21 cellular contexts compared by ENCODE assay signal in the genomic region with DNA sequence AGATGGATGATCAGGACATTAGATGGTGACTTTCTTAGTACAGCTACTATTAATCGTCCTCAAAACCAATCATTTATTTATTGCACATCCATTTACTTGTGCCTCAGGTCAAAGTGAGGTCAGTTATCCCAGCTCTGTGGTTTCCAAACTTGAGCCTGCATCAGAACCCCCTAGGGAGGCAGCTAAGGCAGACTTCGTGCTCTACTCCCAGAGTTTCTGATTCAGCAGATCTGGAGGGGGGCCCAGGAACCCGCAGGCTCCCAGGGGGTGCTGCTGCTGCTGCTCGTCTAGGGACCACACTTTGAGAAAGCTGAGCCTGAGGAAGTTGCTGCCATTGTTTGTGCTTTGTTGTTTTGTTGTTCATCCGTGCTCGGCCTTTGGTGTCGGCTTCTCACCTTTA. TPM values are rescaled to one million over a fixed set of nuclear protein-coding genes. Genes with fewer than 3 reads are reported as not detected.
"Had no signal": no experiment of that assay in that cellular context is flagged by ENCODE, and none has a peak within 500 bp of the region (broad histone marks: within the 10 kb centered on the region; RNA-seq: fewer than 3 reads in every experiment).

No MANE protein-coding gene starts in this region.

- ATAC-seq: activated CD8-positive, alpha-beta memory T cell treated with anti-CD3 and anti-CD28 coated beads, Interleukin-2, amount 10 ng/mL, durations not matched to agents 7 days and 5 days; body of pancreas; effector memory CD8-positive, alpha-beta T cell; gastroesophageal sphincter; lower lobe of right lung had no signal

- H3K9me3 ChIP-seq: body of pancreas, gastroesophageal sphincter, heart right ventricle, lower lobe of right lung, ovary, sigmoid colon, tibial nerve, vagina had no signal

- H3K4me1 ChIP-seq: gastroesophageal sphincter, lower lobe of right lung, neural progenitor cell, tibial nerve, vagina had no signal

- H3K27me3 Mint-ChIP-seq: activated CD4-positive, alpha-beta memory T cell treated with anti-CD3 and anti-CD28 coated beads for 36 hours; activated CD8-positive, alpha-beta memory T cell treated with anti-CD3 and anti-CD28 coated beads, Interleukin-2, amount 10 ng/mL, durations not matched to agents 7 days and 5 days; activated naive CD8-positive, alpha-beta T cell; effector memory CD8-positive, alpha-beta T cell had no signal

- DNase-seq: activated CD4-positive, alpha-beta memory T cell treated with anti-CD3 and anti-CD28 coated beads for 36 hours; activated CD4-positive, alpha-beta T cell treated with anti-CD3 and anti-CD28 coated beads for 1 hour; activated CD8-positive, alpha-beta memory T cell treated with anti-CD3 and anti-CD28 coated beads, Interleukin-2, amount 10 ng/mL, durations not matched to agents 7 days and 5 days; activated gamma-delta T cell; activated T-cell treated with anti-CD3 and anti-CD28 coated beads, Interleukin-2, amount 50 U/mL, for 48 hours; amniotic stem cell; body of pancreas; effector memory CD8-positive, alpha-beta T cell; heart right ventricle; lower lobe of right lung; ovary; sigmoid colon; T-helper 9 cell had no signal

- H2AFZ ChIP-seq: neural progenitor cell had no signal

- H3K4me1 Mint-ChIP-seq: mesothelial cell of epicardium, neural progenitor cell had no signal

- H3K27me3 ChIP-seq: body of pancreas, gastroesophageal sphincter, heart right ventricle, neural progenitor cell, ovary, sigmoid colon, tibial nerve, vagina had no signal

- H3K36me3 ChIP-seq: neural progenitor cell, ovary had no signal

- H3K9ac ChIP-seq: neural progenitor cell had no signal

- H3K9me3 Mint-ChIP-seq: activated CD4-positive, alpha-beta memory T cell treated with anti-CD3 and anti-CD28 coated beads for 36 hours; effector memory CD8-positive, alpha-beta T cell; mesothelial cell of epicardium; neural progenitor cell; stimulated activated effector memory CD8-positive, alpha-beta T cell treated with anti-CD3 and anti-CD28 coated beads, Interleukin-12 subunit alpha, Interleukin-12 subunit beta, amount 100 ng/mL, for 72 hours had no signal

- H3K4me3 Mint-ChIP-seq: activated CD4-positive, alpha-beta memory T cell treated with anti-CD3 and anti-CD28 coated beads for 36 hours; activated CD8-positive, alpha-beta memory T cell treated with anti-CD3 and anti-CD28 coated beads, Interleukin-2, amount 10 ng/mL, durations not matched to agents 7 days and 5 days; activated naive CD8-positive, alpha-beta T cell; effector memory CD8-positive, alpha-beta T cell; mesothelial cell of epicardium; neural progenitor cell had no signal

- H3K27ac Mint-ChIP-seq: activated CD4-positive, alpha-beta memory T cell treated with anti-CD3 and anti-CD28 coated beads for 36 hours; activated CD8-positive, alpha-beta memory T cell treated with anti-CD3 and anti-CD28 coated beads, Interleukin-2, amount 10 ng/mL, durations not matched to agents 7 days and 5 days; activated naive CD8-positive, alpha-beta T cell; mesothelial cell of epicardium; neural progenitor cell had no signal

- H3K27ac ChIP-seq: body of pancreas, gastroesophageal sphincter, lower lobe of right lung, neural progenitor cell, ovary, sigmoid colon, tibial nerve, vagina had no signal

- H3K4me3 ChIP-seq: body of pancreas, gastroesophageal sphincter, heart right ventricle, lower lobe of right lung, neural progenitor cell, ovary, sigmoid colon, tibial nerve, vagina had no signal

- H3K4me2 ChIP-seq: neural progenitor cell had no signal

RNA-seq across cellular contexts. Expression of a gene that starts 44.0 kb away (rescaled TPM):
- total RNA-seq: pulmonary artery endothelial cell had no signal
